In the genomic region with DNA sequence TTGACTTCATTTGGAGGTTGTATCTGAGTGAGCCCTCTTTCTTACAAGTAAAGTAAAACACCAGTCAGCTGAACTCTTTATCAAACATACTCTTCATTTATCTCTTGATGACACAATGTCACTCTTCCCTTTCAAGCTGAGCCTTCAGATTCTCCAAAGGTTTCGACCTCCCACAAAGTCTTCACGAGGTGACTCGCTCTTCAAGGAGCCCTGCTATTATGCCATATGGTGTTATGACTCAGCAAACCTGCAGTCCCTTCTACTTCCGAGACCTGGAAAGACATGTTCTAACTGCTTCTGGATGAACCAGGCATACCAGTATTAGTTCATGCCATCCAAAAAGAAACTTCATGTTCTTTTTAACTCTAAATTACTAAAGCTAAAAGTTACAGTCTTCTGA, we compare ENCODE assay signal across 9 cellular contexts. TPM values are rescaled to one million over a fixed set of nuclear protein-coding genes. Genes with fewer than 3 reads are reported as not detected.
A peak's percentile ranks its signal among the peaks of the same experiment; 100 is the strongest.
DNase-seq lines count a peak whose midpoint lies in the region; ATAC-seq, FAIRE-seq and TF ChIP-seq lines count a peak whose summit lies in the region.
"Had no signal": no experiment of that assay in that cellular context is flagged by ENCODE, and none has a peak within 500 bp of the region (broad histone marks: within the 10 kb centered on the region; RNA-seq: fewer than 3 reads in every experiment).

No MANE protein-coding gene starts in this region.

- no peak overlapping the region for H3K4me3 Mint-ChIP-seq in neural progenitor cell
- H3K4me3 Mint-ChIP-seq: T-helper 1 cell treated with Interleukin-12 subunit alpha and Interleukin-12 subunit beta and Interleukin-4 antibody, amounts not matched to agents 30 μg/mL and 1 μg/mL, for 36 hours had no signal

- no peaks in the 10 kb centered on the region for H3K36me3 ChIP-seq in bronchial epithelial cell (ENCODE audit: control insufficient read depth, insufficient read depth, low read length)
- no peaks in the 10 kb centered on the region for H3K36me3 ChIP-seq in neural progenitor cell

- H4K20me1 ChIP-seq in neural progenitor cell (ENCODE audit: low read depth): no peaks in the 10 kb centered on the region

- no peak for ATAC-seq in GM21528 (IDR thresholded peaks at IDR 0.05; ENCODE audit: low FRiP score, unreplicated experiment)
- ATAC-seq in HG03280 (IDR thresholded peaks at IDR 0.05; ENCODE audit: unreplicated experiment): no peak

- no peak overlapping the region for H3K27ac Mint-ChIP-seq in neural progenitor cell
- H3K27ac Mint-ChIP-seq: T-helper 1 cell treated with Interleukin-12 subunit alpha and Interleukin-12 subunit beta and Interleukin-4 antibody, amounts not matched to agents 30 μg/mL and 1 μg/mL, for 36 hours had no signal

- H3K27me3 ChIP-seq in bronchial epithelial cell (ENCODE audit: control insufficient read depth, insufficient read depth, low read length) (no peaks in the 10 kb centered on the region), neural progenitor cell (no peaks in the 10 kb centered on the region)

- peaks cover 6% of the 10 kb centered on the region for H3F3A ChIP-seq in neural progenitor cell (ENCODE audit: low read depth)

- no peaks in the 10 kb centered on the region for H3K9me3 Mint-ChIP-seq in neural progenitor cell
- H3K9me3 Mint-ChIP-seq: T-helper 1 cell treated with Interleukin-12 subunit alpha and Interleukin-12 subunit beta and Interleukin-4 antibody, amounts not matched to agents 30 μg/mL and 1 μg/mL, for 36 hours had no signal

- H3K4me1 Mint-ChIP-seq in neural progenitor cell: peaks cover 11% of the 10 kb centered on the region

- no peaks in the 10 kb centered on the region for H3K79me2 ChIP-seq in neural progenitor cell (ENCODE audit: low read depth)

- no peaks in the 10 kb centered on the region for H3K27me3 Mint-ChIP-seq in neural progenitor cell (ENCODE audit: insufficient read depth, low read depth)

- no peak overlapping the region for H3K27ac ChIP-seq in neural progenitor cell

- H2AFZ ChIP-seq in neural progenitor cell (replicated peaks): peak overlapping the region; percentile 20

- no peaks in the 10 kb centered on the region for H3K36me3 Mint-ChIP-seq in neural progenitor cell

- H3K4me1 ChIP-seq in neural progenitor cell: peaks cover 20% of the 10 kb centered on the region

- no peak for FAIRE-seq in bronchial epithelial cell (lab: Jason Lieb, UNC)

- no peak overlapping the region for H3K9ac ChIP-seq in neural progenitor cell

- no peak for TF ChIP-seq CTCF in bronchial epithelial cell (IDR thresholded peaks at IDR 0.05; ENCODE audit: insufficient read depth, low read length, severe bottlenecking)
- TF ChIP-seq CTCF in neural progenitor cell (IDR thresholded peaks at IDR 0.05): no peak

- H3K4me3 ChIP-seq in bronchial epithelial cell (ENCODE audit: low read depth, low read length) (no peak overlapping the region), neural progenitor cell (no peak overlapping the region)

- DNase-seq in EH (ENCODE audit: low read depth) (peak; percentile 84), NCI-H2227 (lab: John Stamatoyannopoulos, UW; ENCODE audit: unreplicated experiment) (peak; percentile 26), bronchial epithelial cell (ENCODE audit: low read depth) (peak; percentile 98), neural progenitor cell (ENCODE audit: low spot score) (peak; percentile 42), HuH-7.5 (ENCODE audit: low spot score) (no peak), SHP77 treated with DMSO at 0.1 percent for 48 hours (lab: John Stamatoyannopoulos, UW) (no peak)

- no peaks in the 10 kb centered on the region for H3K9me3 ChIP-seq in neural progenitor cell (ENCODE audit: low read depth)

- no peak overlapping the region for H3K4me2 ChIP-seq in neural progenitor cell

RNA-seq across cellular contexts. Expression of a gene that starts 23.1 kb away (rescaled TPM):
- 0.13 TPM in 1 of 2 replicates, not detected in the other for total RNA-seq in bronchial epithelial cell
- not detected in 2 replicates for total RNA-seq in neural progenitor cell (ENCODE audit: low replicate concordance)

RNA-seq across cellular contexts. Expression of a gene that starts 36.4 kb away (rescaled TPM):
- not detected in 2 replicates for total RNA-seq in bronchial epithelial cell
- total RNA-seq in neural progenitor cell (ENCODE audit: low replicate concordance): not detected in 2 replicates

Comparison
In these comparisons a context has a peak if more than half of its experiments do, and no peak if none do; other contexts are left out.
1. DNase-seq: peak in EH (single experiment), NCI-H2227 (single experiment), bronchial epithelial cell (single experiment) and neural progenitor cell (single experiment); none in HuH-7.5 (single experiment) and SHP77 treated with DMSO at 0.1 percent for 48 hours (single experiment).